In the genomic region with DNA sequence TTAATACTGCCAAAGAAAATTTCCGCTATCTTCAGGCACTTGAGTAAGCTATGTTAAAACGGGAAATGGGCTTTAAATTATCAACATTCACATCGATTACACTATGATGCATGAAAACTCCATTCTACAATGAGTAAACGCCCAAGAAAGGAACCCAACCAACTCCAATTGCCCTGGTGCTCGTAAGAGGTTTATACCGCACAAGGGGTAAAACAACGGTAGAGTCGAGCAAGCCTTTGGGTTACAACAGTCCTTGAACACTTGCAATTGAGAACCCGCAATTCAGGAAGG, we compare ENCODE assay signal across 1 cellular context.
TF ChIP-seq lines count a peak whose summit lies in the region.

No MANE protein-coding gene starts in this region.

TF ChIP-seq in IMR-90, 13 proteins besides CTCF, POLR2A, EP300 and RAD21 (continued from another document):
- TF ChIP-seq, protein P1, sequence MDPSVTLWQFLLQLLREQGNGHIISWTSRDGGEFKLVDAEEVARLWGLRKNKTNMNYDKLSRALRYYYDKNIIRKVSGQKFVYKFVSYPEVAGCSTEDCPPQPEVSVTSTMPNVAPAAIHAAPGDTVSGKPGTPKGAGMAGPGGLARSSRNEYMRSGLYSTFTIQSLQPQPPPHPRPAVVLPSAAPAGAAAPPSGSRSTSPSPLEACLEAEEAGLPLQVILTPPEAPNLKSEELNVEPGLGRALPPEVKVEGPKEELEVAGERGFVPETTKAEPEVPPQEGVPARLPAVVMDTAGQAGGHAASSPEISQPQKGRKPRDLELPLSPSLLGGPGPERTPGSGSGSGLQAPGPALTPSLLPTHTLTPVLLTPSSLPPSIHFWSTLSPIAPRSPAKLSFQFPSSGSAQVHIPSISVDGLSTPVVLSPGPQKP (IDR thresholded peaks at IDR 0.05; ENCODE audit: borderline replicate concordance, low read depth, low read length) = no peak
- TF ChIP-seq SMC3 (IDR thresholded peaks at IDR 0.05; ENCODE audit: low read depth, low read length) (no peak), MAZ (IDR thresholded peaks at IDR 0.05; ENCODE audit: borderline replicate concordance, low read depth, low read length) (no peak)
